19 cellular contexts compared by ENCODE assay signal in the genomic region with DNA sequence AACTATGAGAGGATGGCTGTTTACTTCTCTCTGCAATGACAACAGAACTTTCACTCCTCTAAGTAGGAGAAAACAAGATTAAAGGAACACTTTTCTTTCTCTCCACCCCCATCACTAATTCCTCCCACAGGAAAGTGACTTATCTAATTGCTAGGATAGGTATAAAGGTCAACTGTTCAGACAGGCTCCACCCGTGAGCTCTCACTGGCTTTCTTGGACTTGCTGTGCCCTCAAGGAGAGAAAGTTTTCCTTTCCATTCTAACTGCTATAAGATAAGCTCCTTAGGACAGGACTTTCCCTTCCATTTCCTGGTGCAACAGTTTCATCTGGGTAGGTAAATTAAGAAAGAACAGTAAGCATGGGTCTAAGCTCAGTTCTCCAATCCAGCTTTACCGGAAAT. TPM values are rescaled to one million over a fixed set of nuclear protein-coding genes. Genes with fewer than 3 reads are reported as not detected.
A peak's percentile ranks its signal among the peaks of the same experiment; 100 is the strongest.
DNase-seq lines count a peak whose midpoint lies in the region; ATAC-seq and TF ChIP-seq lines count a peak whose summit lies in the region.
"Had no signal": no experiment of that assay in that cellular context is flagged by ENCODE, and none has a peak within 500 bp of the region (broad histone marks: within the 10 kb centered on the region; RNA-seq: fewer than 3 reads in every experiment).

No MANE protein-coding gene starts in this region.

- H3K4me1 Mint-ChIP-seq in Calu3 (ENCODE audit: low read depth, unreplicated experiment) = peaks cover 48% of the 10 kb centered on the region

- CTCF ChIA-PET in Calu3 (lab: Charles Lee) = interaction anchor here (0.6 to 2.2 kb wide), 5 partner anchors 20 to 676 kb away, joined by 3 to 11 read pairs (median 3); no protein-coding TSS in a partner anchor
- CTCF ChIA-PET in Panc1 (lab: Charles Lee) = no interaction called here

- peak overlapping the region; percentile 55 for H3K4me3 Mint-ChIP-seq in Calu3 (ENCODE audit: low read depth, unreplicated experiment)
- H3K4me3 Mint-ChIP-seq: activated CD4-positive, alpha-beta T cell treated with anti-CD3 and anti-CD28 coated beads, Interleukin-2, amount 10 ng/mL, durations not matched to agents 7 days and 5 days; stimulated activated naive CD8-positive, alpha-beta T cell treated with anti-CD3 and anti-CD28 coated beads, Interleukin-15, Interleukin-2, amounts not matched to agents 100 ng/mL and 50 ng/mL, for 24 hours had no signal

- H3K9me3 ChIP-seq in Panc1 (ENCODE audit: control insufficient read depth, insufficient read depth, low read depth, low read length) = no peaks in the 10 kb centered on the region
- H3K9me3 ChIP-seq in Karpas-422 (ENCODE audit: low read length) = no peaks in the 10 kb centered on the region

- intact Hi-C loops in Calu3 (cut with micrococcal nuclease; ENCODE audit: unreplicated experiment) = loop anchor here (5.0 to 10.0 kb wide), 3 partner anchors 66 to 669 kb away; no protein-coding TSS in a partner anchor
- intact Hi-C loops in Panc1 (cut with micrococcal nuclease; ENCODE audit: unreplicated experiment) = no loop called here
- intact Hi-C loops in left colon (cut with DNase I, micrococcal nuclease) = no loop called here

- peaks cover 15% of the 10 kb centered on the region for H3K36me3 Mint-ChIP-seq in Calu3 (ENCODE audit: insufficient read depth, unreplicated experiment)

- no peaks in the 10 kb centered on the region for H4K20me1 ChIP-seq in Karpas-422 (ENCODE audit: insufficient read depth, low read depth, low read length)

- H3K36me3 ChIP-seq in Panc1 (ENCODE audit: control insufficient read depth, insufficient read depth, low read length) (no peaks in the 10 kb centered on the region), Karpas-422 (ENCODE audit: insufficient read depth, low read length) (no peaks in the 10 kb centered on the region)

- no peak for TF ChIP-seq CTCF in Calu3 (IDR thresholded peaks at IDR 0.05; ENCODE audit: unreplicated experiment)
- no peak for TF ChIP-seq CTCF in Panc1 (IDR thresholded peaks at IDR 0.05)
- TF ChIP-seq CTCF in retinal pigment epithelial cell (conservative IDR thresholded peaks at IDR 0.05; ENCODE audit: low read depth, low read length) = no peak

- H3K27ac Mint-ChIP-seq in Calu3 (ENCODE audit: unreplicated experiment) = peak overlapping the region; percentile 82
- H3K27ac Mint-ChIP-seq: activated CD4-positive, alpha-beta T cell treated with anti-CD3 and anti-CD28 coated beads, Interleukin-2, amount 10 ng/mL, durations not matched to agents 7 days and 5 days; stimulated activated naive CD8-positive, alpha-beta T cell treated with anti-CD3 and anti-CD28 coated beads, Interleukin-15, Interleukin-2, amounts not matched to agents 100 ng/mL and 50 ng/mL, for 24 hours had no signal

- H3K27me3 Mint-ChIP-seq in Calu3 (ENCODE audit: unreplicated experiment) = no peaks in the 10 kb centered on the region

- peak overlapping the region; percentile 18 for H3K27ac ChIP-seq in Panc1 (ENCODE audit: low read length)
- H3K27ac ChIP-seq in Karpas-422 (ENCODE audit: low read length) = no peak overlapping the region
- H3K27ac ChIP-seq: epithelial cell of prostate, KMS-11 had no signal

- DNase-seq in Calu3 (peak; percentile 28), Panc1 (ENCODE audit: low read depth, low spot score) (no peak), left colon (peak; percentile 41 to 67), retinal pigment epithelial cell (ENCODE audit: low read depth) (peak; percentile 34), amygdala (lab: John Stamatoyannopoulos, UW) (no peak), Karpas-422 (no peak)
- DNase-seq: activated CD4-positive, alpha-beta T cell treated with anti-CD3 and anti-CD28 coated beads, Interleukin-2, amount 10 ng/mL, durations not matched to agents 7 days and 5 days; activated naive CD4-positive, alpha-beta T cell treated with Interleukin-2 at 50 U/mL for 16 hours; cortex of kidney; mammary epithelial cell; NCI-H1105 treated with DMSO at 0.1 percent for 48 hours; NCI-H774; retina; SW 1271 had no signal

- H3K27me3 ChIP-seq in Panc1 (ENCODE audit: control insufficient read depth, insufficient read depth, low read length) (no peaks in the 10 kb centered on the region), Karpas-422 (ENCODE audit: low read length) (no peaks in the 10 kb centered on the region)

- BruUV-seq in Calu3 (replicated peaks; lab: Mats Ljungman, UMichigan) (no TSS peak), Panc1 (replicated peaks; lab: Mats Ljungman, UMichigan) (no TSS peak)

- in situ Hi-C loops in Panc1 (cut with HindIII; ENCODE audit: low pct_unique_long_range_greater_than_20kb, low sequenced_read_pairs) = no loop called here

- H2AFZ ChIP-seq in Karpas-422 (ENCODE audit: low read length) = no peak overlapping the region

- no peaks in the 10 kb centered on the region for H3K9me2 ChIP-seq in Karpas-422 (replicated peaks; ENCODE audit: insufficient read depth, low read length)

- no peak overlapping the region for H3K4me2 ChIP-seq in Karpas-422 (ENCODE audit: low read depth, low read length, poor library complexity, severe bottlenecking)
- H3K4me2 ChIP-seq: KMS-11 had no signal

- POLR2A ChIA-PET in Panc1 (lab: Charles Lee) = interaction anchor here (0.5 to 0.6 kb wide), 2 partner anchors 155 to 744 kb away, joined by 3 read pairs; no protein-coding TSS in a partner anchor

- H3K4me3 ChIP-seq in Panc1 (ENCODE audit: low read depth in 2 of 2, low read length in 2 of 2) (no peak overlapping the region), retinal pigment epithelial cell (ENCODE audit: low read length) (peak overlapping the region; percentile 4), Karpas-422 (ENCODE audit: low read length) (no peak overlapping the region)

- H3K9ac ChIP-seq in Karpas-422 (ENCODE audit: low read length) = no peak overlapping the region
- H3K9ac ChIP-seq: KMS-11 had no signal

- no peaks in the 10 kb centered on the region for H3K79me2 ChIP-seq in Karpas-422 (ENCODE audit: low read length)

- H3K9me3 Mint-ChIP-seq in Calu3 (ENCODE audit: low read depth, unreplicated experiment) = no peaks in the 10 kb centered on the region
- H3K9me3 Mint-ChIP-seq: activated CD4-positive, alpha-beta T cell treated with anti-CD3 and anti-CD28 coated beads, Interleukin-2, amount 10 ng/mL, durations not matched to agents 7 days and 5 days; stimulated activated naive CD8-positive, alpha-beta T cell treated with anti-CD3 and anti-CD28 coated beads, Interleukin-15, Interleukin-2, amounts not matched to agents 100 ng/mL and 50 ng/mL, for 24 hours had no signal

- peaks cover 21% of the 10 kb centered on the region for H3K4me1 ChIP-seq in Panc1 (ENCODE audit: control insufficient read depth, insufficient read depth, low read length)
- peaks cover 8% of the 10 kb centered on the region for H3K4me1 ChIP-seq in Karpas-422 (ENCODE audit: low read length)

- ATAC-seq in Panc1 (no peak), left colon (peak; percentile 81), HG03097 (IDR thresholded peaks at IDR 0.05; ENCODE audit: low FRiP score, unreplicated experiment) (no peak), GM21360 (IDR thresholded peaks at IDR 0.05; ENCODE audit: unreplicated experiment) (no peak)

RNA-seq across cellular contexts. Expression of gene SLC41A2, which starts 4.8 kb away (rescaled TPM):
- total RNA-seq in Calu3 (2022) (41.5 and 48.1 TPM in 2 replicates), Panc1 (2021; ENCODE audit: unreplicated experiment) (27.3 TPM), left colon (10 to 100 TPM; 91.5 to 99.9 TPM)
- 7.4 TPM for polyA plus RNA-seq in Panc1 (2012; ENCODE audit: insufficient read length)
- total RNA-seq in Karpas-422 (2014; rRNA removed; shearing (Covaris generic); ENCODE audit: low replicate concordance) = 0.72 and 2.1 TPM in 2 replicates

RNA-seq across cellular contexts. Expression of gene NOPCHAP1, which starts 32.8 kb away (rescaled TPM):
- total RNA-seq in Calu3 (2022) (22.4 and 24.3 TPM in 2 replicates), Panc1 (2021; ENCODE audit: unreplicated experiment) (24.0 TPM), left colon (10 to 100 TPM; 14.8 to 15.0 TPM)
- 20.8 TPM for polyA plus RNA-seq in Panc1 (2012; ENCODE audit: insufficient read length)
- total RNA-seq in Karpas-422 (2014; rRNA removed; shearing (Covaris generic); ENCODE audit: low replicate concordance) = 11.6 and 21.4 TPM in 2 replicates

Comparison
In these comparisons a context has a peak if more than half of its experiments do, and no peak if none do; other contexts are left out.
1. DNase-seq: peak in Calu3 (single experiment), left colon (2 of 2) and retinal pigment epithelial cell (single experiment); none in Panc1 (single experiment), amygdala (0 of 56) and Karpas-422 (single experiment).